In genomic region chr7:152355474-152356057, GRCh38 we compare ENCODE assay signal across 17 cellular contexts.
DNase-seq lines count a peak whose midpoint lies in the region; ATAC-seq and TF ChIP-seq lines count a peak whose summit lies in the region.
"Had no signal": no experiment of that assay in that cellular context is flagged by ENCODE, and none has a peak within 500 bp of the region (broad histone marks: within the 10 kb centered on the region; RNA-seq: fewer than 3 reads in every experiment).

No MANE protein-coding gene starts in this region.

- peak overlapping the region; percentile 46 for H3K27ac Mint-ChIP-seq in memory B cell
- H3K27ac Mint-ChIP-seq: B cell; dendritic cell treated with granulocyte-macrophage colony-stimulating factor and Interleukin-4, amounts not matched to agents 40 ng/mL and 50 ng/mL, for 4 days had no signal

- peaks cover 5% of the 10 kb centered on the region; the same call in 1 of the 2 replicates for H3K4me1 ChIP-seq in BE2C

- DNase-seq in memory B cell (ENCODE audit: low spot score in 2 of 2): no peak
- DNase-seq in kidney tubule cell (ENCODE audit: low spot score): no peak
- DNase-seq in BE2C: no peak
- no peak for DNase-seq in effector CD8-positive, alpha-beta T cell (lab: John Stamatoyannopoulos, UW)
- DNase-seq in AG08395 (ENCODE audit: low spot score): no peak
- DNase-seq: body of pancreas, DMS153, GOT3, NCI-H1105 treated with DMSO at 0.1 percent for 48 hours, NCI-H774, RPMI8226 had no signal

- no peak overlapping the region for H3K4me3 ChIP-seq in BE2C (ENCODE audit: low read depth, low read length)
- H3K4me3 ChIP-seq: body of pancreas, lung had no signal

- peak; percentile 57 for ATAC-seq in GM18517 (IDR thresholded peaks at IDR 0.05; ENCODE audit: unreplicated experiment)
- ATAC-seq in GM21360 (IDR thresholded peaks at IDR 0.05; ENCODE audit: unreplicated experiment): peak; percentile 52
- ATAC-seq in HG03095 (IDR thresholded peaks at IDR 0.05; ENCODE audit: unreplicated experiment): peak; percentile 56
- no peak for ATAC-seq in memory B cell (ENCODE audit: low read depth)
- ATAC-seq: body of pancreas had no signal

- no peaks in the 10 kb centered on the region for H3K9me3 Mint-ChIP-seq in memory B cell
- H3K9me3 Mint-ChIP-seq: dendritic cell treated with granulocyte-macrophage colony-stimulating factor and Interleukin-4, amounts not matched to agents 40 ng/mL and 50 ng/mL, for 4 days had no signal

- no peaks in the 10 kb centered on the region for H3K27me3 ChIP-seq in BE2C
- H3K27me3 ChIP-seq: body of pancreas had no signal

- peaks cover 33% of the 10 kb centered on the region for H3K36me3 ChIP-seq in BE2C

- no peaks in the 10 kb centered on the region for H3K9me3 ChIP-seq in BE2C
- H3K9me3 ChIP-seq: body of pancreas had no signal

- no peak for TF ChIP-seq CTCF in BE2C (IDR thresholded peaks at IDR 0.05; ENCODE audit: low read depth, low read length)

- H3K36me3 Mint-ChIP-seq in memory B cell: peaks cover 34% of the 10 kb centered on the region

- peaks cover 15% of the 10 kb centered on the region for H3K4me1 Mint-ChIP-seq in memory B cell

- H3K27me3 Mint-ChIP-seq in memory B cell: no peaks in the 10 kb centered on the region
- H3K27me3 Mint-ChIP-seq: B cell; dendritic cell treated with granulocyte-macrophage colony-stimulating factor and Interleukin-4, amounts not matched to agents 40 ng/mL and 50 ng/mL, for 4 days had no signal

- no peak overlapping the region for H3K4me3 Mint-ChIP-seq in memory B cell
- H3K4me3 Mint-ChIP-seq: B cell; dendritic cell treated with granulocyte-macrophage colony-stimulating factor and Interleukin-4, amounts not matched to agents 40 ng/mL and 50 ng/mL, for 4 days had no signal
